In the genomic region with DNA sequence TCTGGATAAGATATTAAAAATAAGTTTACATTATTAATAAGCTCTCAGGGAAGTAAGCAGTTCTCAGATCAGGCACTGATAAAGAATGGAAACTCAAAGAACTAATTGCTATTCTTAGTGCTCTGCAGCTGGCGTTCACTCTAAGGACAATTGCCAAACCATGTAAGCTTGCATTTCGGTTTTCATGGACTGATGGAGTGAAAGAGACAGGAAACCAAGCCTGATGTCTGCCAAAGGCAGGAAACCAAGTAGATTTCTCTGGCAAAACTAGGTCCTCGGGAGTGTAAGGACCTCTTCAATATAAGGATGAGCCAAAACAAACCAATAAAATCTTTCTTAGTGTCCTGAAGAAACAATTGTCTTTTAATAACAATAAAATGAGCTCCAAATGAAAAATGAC, we compare ENCODE assay signal across 9 cellular contexts.
"Had no signal": no experiment of that assay in that cellular context is flagged by ENCODE, and none has a peak within 500 bp of the region (broad histone marks: within the 10 kb centered on the region; RNA-seq: fewer than 3 reads in every experiment).

No MANE protein-coding gene starts in this region.

- H3K27ac ChIP-seq: colonic mucosa, right lobe of liver had no signal

- H3K4me3 ChIP-seq: ascending aorta, colonic mucosa, right lobe of liver had no signal

- H3K27me3 ChIP-seq: ascending aorta, colonic mucosa, right lobe of liver had no signal

- ATAC-seq: esophagus mucosa; right lobe of liver; stimulated activated naive CD8-positive, alpha-beta T cell treated with anti-CD3 and anti-CD28 coated beads, Interleukin-15, Interleukin-2, amounts not matched to agents 100 U/mL and 50 U/mL, for 24 hours had no signal

- H3K4me1 ChIP-seq: colonic mucosa, right lobe of liver had no signal

- DNase-seq: activated CD4-positive, alpha-beta T cell treated with anti-CD3 and anti-CD28 coated beads, Interleukin-2, amount 10 ng/mL, durations not matched to agents 7 days and 5 days; activated CD8-positive, alpha-beta memory T cell treated with anti-CD3 and anti-CD28 coated beads for 24 hours; activated naive CD8-positive, alpha-beta T cell treated with anti-CD3 and anti-CD28 coated beads, Interleukin-2, amount 10 ng/mL, durations not matched to agents 7 days and 5 days; central memory CD4-positive, alpha-beta T cell; colonic mucosa; right lobe of liver; stimulated activated naive CD8-positive, alpha-beta T cell treated with anti-CD3 and anti-CD28 coated beads, Interleukin-15, Interleukin-2, amounts not matched to agents 100 U/mL and 50 U/mL, for 24 hours had no signal

- H3K9me3 ChIP-seq: ascending aorta, colonic mucosa, right lobe of liver had no signal

- H3K36me3 ChIP-seq: ascending aorta, colonic mucosa, right lobe of liver had no signal
